15 cellular contexts compared by ENCODE assay signal in genomic region chr15:90386221-90386620, GRCh38. TPM values are rescaled to one million over a fixed set of nuclear protein-coding genes. Genes with fewer than 3 reads are reported as not detected.
DNase-seq lines count a peak whose midpoint lies in the region; ATAC-seq lines count a peak whose summit lies in the region.
"Had no signal": no experiment of that assay in that cellular context is flagged by ENCODE, and none has a peak within 500 bp of the region (broad histone marks: within the 10 kb centered on the region; RNA-seq: fewer than 3 reads in every experiment).

No MANE protein-coding gene starts in this region.

- DNase-seq in activated CD4-positive, alpha-beta T cell treated with anti-CD3 and anti-CD28 coated beads for 36 hours = no peak
- no peak for DNase-seq in activated CD4-positive, alpha-beta T cell treated with anti-CD3 and anti-CD28 coated beads, Interleukin-2, amount 50 U/mL, for 48 hours
- no peak for DNase-seq in neuronal stem cell (ENCODE audit: low spot score)
- no peak for DNase-seq in NCI-H69 (lab: John Stamatoyannopoulos, UW)
- DNase-seq in NCI-H2081 treated with DMSO at 0.1 percent for 48 hours (lab: John Stamatoyannopoulos, UW) = no peak
- DNase-seq: amniotic stem cell; KBM-7; NCI-H1417; posterior cingulate gyrus; Right ventricle myocardium superior; stimulated activated CD4-positive, alpha-beta T cell treated with anti-CD3 and anti-CD28 coated beads, Interleukin-12 subunit alpha, Interleukin-12 subunit beta, amount 100 ng/mL, for 4 hours had no signal

- no peak overlapping the region for H3K4ac ChIP-seq in neuronal stem cell (ENCODE audit: low read length)

- H3K4me3 ChIP-seq in neuronal stem cell (ENCODE audit: low read length in 2 of 2) = no peak overlapping the region

- H3K18ac ChIP-seq in neuronal stem cell (ENCODE audit: low read length) = no peak overlapping the region

- H3K27ac Mint-ChIP-seq in activated CD4-positive, alpha-beta T cell treated with anti-CD3 and anti-CD28 coated beads for 36 hours = peak overlapping the region; percentile 61
- H3K27ac Mint-ChIP-seq in IgD-negative memory B cell = peak overlapping the region in 1 of 3 donors; percentile 40
- H3K27ac Mint-ChIP-seq in dendritic cell treated with granulocyte-macrophage colony-stimulating factor and Interleukin-4, amounts not matched to agents 40 ng/mL and 50 ng/mL, for 4 days = peak overlapping the region; percentile 99

- no peaks in the 10 kb centered on the region for H3K27me3 ChIP-seq in neuronal stem cell (ENCODE audit: control insufficient read depth in 3 of 3, insufficient read depth in 3 of 3, low read depth in 1 of 3, low read length in 3 of 3)

- H3K36me3 Mint-ChIP-seq in activated CD4-positive, alpha-beta T cell treated with anti-CD3 and anti-CD28 coated beads for 36 hours (ENCODE audit: low read depth) = peaks cover 19% of the 10 kb centered on the region
- no peaks in the 10 kb centered on the region for H3K36me3 Mint-ChIP-seq in IgD-negative memory B cell
- peaks cover 33% of the 10 kb centered on the region for H3K36me3 Mint-ChIP-seq in dendritic cell treated with granulocyte-macrophage colony-stimulating factor and Interleukin-4, amounts not matched to agents 40 ng/mL and 50 ng/mL, for 4 days (ENCODE audit: low read depth)

- H3K14ac ChIP-seq in neuronal stem cell (ENCODE audit: low read length) = no peak overlapping the region

- POLR2A ChIA-PET in activated CD4-positive, alpha-beta T cell treated with anti-CD3 and anti-CD28 coated beads for 36 hours (lab: Charles Lee) = interaction anchor here (0.7 kb wide), 1 partner anchor 1484 kb away, joined by 8 read pairs; no protein-coding TSS in a partner anchor

- H3K9me3 ChIP-seq in neuronal stem cell (replicated peaks in 1 of 2; ENCODE audit: control insufficient read depth in 2 of 2, insufficient read depth in 1 of 2, low read depth in 1 of 2, low read length in 2 of 2) = no peaks in the 10 kb centered on the region

- peaks cover 0 to 9% of the 10 kb centered on the region in 2 donors for H3K36me3 ChIP-seq in neuronal stem cell (replicated peaks in 1 of 2; ENCODE audit: control insufficient read depth in 2 of 2, insufficient read depth in 2 of 2, low read length in 2 of 2)

- no peak overlapping the region for H3K4me2 ChIP-seq in neuronal stem cell (ENCODE audit: insufficient read depth, low read length, poor library complexity, severe bottlenecking)

- H2AK5ac ChIP-seq in neuronal stem cell (ENCODE audit: low read depth, low read length) = no peak overlapping the region

- no peaks in the 10 kb centered on the region for H3K27me3 Mint-ChIP-seq in activated CD4-positive, alpha-beta T cell treated with anti-CD3 and anti-CD28 coated beads for 36 hours
- peaks cover 1% of the 10 kb centered on the region for H3K27me3 Mint-ChIP-seq in IgD-negative memory B cell
- no peaks in the 10 kb centered on the region for H3K27me3 Mint-ChIP-seq in dendritic cell treated with granulocyte-macrophage colony-stimulating factor and Interleukin-4, amounts not matched to agents 40 ng/mL and 50 ng/mL, for 4 days

- H2AFZ ChIP-seq in neuronal stem cell (ENCODE audit: low read length) = peak overlapping the region; percentile 35

- WGBS in neuronal stem cell (ENCODE audit: extremely low coverage in 2 of 2, insufficient read length in 2 of 2, insufficient replicate concordance in 1 of 2), 2 donors = no CpG with 5 or more reads among the region's 2 CpGs

- H2BK5ac ChIP-seq in neuronal stem cell (ENCODE audit: low read length) = no peak overlapping the region

- H3K4me3 Mint-ChIP-seq in activated CD4-positive, alpha-beta T cell treated with anti-CD3 and anti-CD28 coated beads for 36 hours = no peak overlapping the region
- peak overlapping the region in 3 of 4 donors; percentile 68 to 76 (median 74) for H3K4me3 Mint-ChIP-seq in IgD-negative memory B cell
- H3K4me3 Mint-ChIP-seq in dendritic cell treated with granulocyte-macrophage colony-stimulating factor and Interleukin-4, amounts not matched to agents 40 ng/mL and 50 ng/mL, for 4 days = no peak overlapping the region
- H3K4me3 Mint-ChIP-seq: CD14-positive monocyte had no signal

- no peak overlapping the region for H2BK15ac ChIP-seq in neuronal stem cell (ENCODE audit: low read length)

- ATAC-seq in activated CD4-positive, alpha-beta T cell treated with anti-CD3 and anti-CD28 coated beads for 36 hours = no peak
- ATAC-seq in HG02970 (IDR thresholded peaks at IDR 0.05; ENCODE audit: low FRiP score, unreplicated experiment) = no peak

- H2BK12ac ChIP-seq in neuronal stem cell (ENCODE audit: low read length) = no peak overlapping the region

- H3K9ac ChIP-seq in neuronal stem cell (ENCODE audit: low read depth, low read length, poor library complexity) = no peak overlapping the region

- H3K4me1 ChIP-seq in neuronal stem cell (ENCODE audit: control insufficient read depth in 2 of 2, insufficient read depth in 1 of 2, low read depth in 1 of 2, low read length in 2 of 2) = peaks cover 0 to 4% of the 10 kb centered on the region in 2 donors

- CTCF ChIA-PET in activated CD4-positive, alpha-beta T cell treated with anti-CD3 and anti-CD28 coated beads for 36 hours (lab: Charles Lee) = interaction anchor here (5.2 kb wide), 1 partner anchor 9 kb away, joined by 19 read pairs; no protein-coding TSS in a partner anchor

- no peak overlapping the region for H4K91ac ChIP-seq in neuronal stem cell (ENCODE audit: low read depth, low read length, poor library complexity)

- intact Hi-C loops in activated CD4-positive, alpha-beta T cell treated with anti-CD3 and anti-CD28 coated beads for 36 hours (cut with DNase I, micrococcal nuclease) = loop anchor here in 1 of 2 experiments (5.0 kb wide), 1 partner anchor 34 kb away; the partner anchor contains the start of gene ZNF774
- intact Hi-C loops in dendritic cell treated with granulocyte-macrophage colony-stimulating factor and Interleukin-4, amounts not matched to agents 40 ng/mL and 50 ng/mL, for 4 days (cut with micrococcal nuclease) = loop anchor here (5.0 kb wide), 1 partner anchor 34 kb away; the partner anchor contains the start of gene ZNF774

- H4K8ac ChIP-seq in neuronal stem cell (ENCODE audit: low read depth, low read length) = no peak overlapping the region

- H3K79me1 ChIP-seq in neuronal stem cell (ENCODE audit: low read depth, low read length) = peaks cover 2% of the 10 kb centered on the region

- H3K4me1 Mint-ChIP-seq in activated CD4-positive, alpha-beta T cell treated with anti-CD3 and anti-CD28 coated beads for 36 hours = peaks cover 34% of the 10 kb centered on the region
- peaks cover 23 to 27% (median 23%) of the 10 kb centered on the region in 3 donors for H3K4me1 Mint-ChIP-seq in IgD-negative memory B cell
- H3K4me1 Mint-ChIP-seq in dendritic cell treated with granulocyte-macrophage colony-stimulating factor and Interleukin-4, amounts not matched to agents 40 ng/mL and 50 ng/mL, for 4 days (ENCODE audit: low read depth) = peaks cover 43% of the 10 kb centered on the region

- H3K27ac ChIP-seq in neuronal stem cell (replicated peaks; ENCODE audit: low read length) = no peak overlapping the region

- no peak overlapping the region for H2BK120ac ChIP-seq in neuronal stem cell (ENCODE audit: low read depth, low read length)

- no peak overlapping the region for H3K23ac ChIP-seq in neuronal stem cell (ENCODE audit: low read depth, low read length, poor library complexity)

- no peaks in the 10 kb centered on the region for H3K9me3 Mint-ChIP-seq in activated CD4-positive, alpha-beta T cell treated with anti-CD3 and anti-CD28 coated beads for 36 hours (ENCODE audit: low read depth)
- H3K9me3 Mint-ChIP-seq in IgD-negative memory B cell = no peaks in the 10 kb centered on the region
- no peaks in the 10 kb centered on the region for H3K9me3 Mint-ChIP-seq in dendritic cell treated with granulocyte-macrophage colony-stimulating factor and Interleukin-4, amounts not matched to agents 40 ng/mL and 50 ng/mL, for 4 days
- H3K9me3 Mint-ChIP-seq: CD14-positive monocyte had no signal

RNA-seq across cellular contexts. Expression of gene IQGAP1, which starts 1.8 kb away (rescaled TPM):
- 100 to 1,000 TPM; 181 to 334 TPM for total RNA-seq in activated CD4-positive, alpha-beta T cell treated with anti-CD3 and anti-CD28 coated beads for 36 hours
- polyA plus RNA-seq in IgD-negative memory B cell = 136 TPM
- 27.0 TPM for polyA plus RNA-seq in neuronal stem cell (2013, experiment 1 of 2)
- polyA plus RNA-seq in neuronal stem cell (2013, experiment 2 of 2) = 26.1 TPM

RNA-seq across cellular contexts. Expression of gene ZNF774, which starts 34.1 kb away (rescaled TPM):
- total RNA-seq in activated CD4-positive, alpha-beta T cell treated with anti-CD3 and anti-CD28 coated beads for 36 hours = 1 to 10 TPM; 1.5 to 2.0 TPM
- polyA plus RNA-seq in IgD-negative memory B cell = 0.04 TPM
- 2.5 TPM for polyA plus RNA-seq in neuronal stem cell (2013, experiment 1 of 2)
- polyA plus RNA-seq in neuronal stem cell (2013, experiment 2 of 2) = 2.8 TPM

Comparison
In these comparisons a context has a peak if more than half of its experiments do, and no peak if none do; other contexts are left out.
1. H3K4me3 Mint-ChIP-seq: peak in IgD-negative memory B cell (3 of 4); none in activated CD4-positive, alpha-beta T cell treated with anti-CD3 and anti-CD28 coated beads for 36 hours (single experiment) and dendritic cell treated with granulocyte-macrophage colony-stimulating factor and Interleukin-4, amounts not matched to agents 40 ng/mL and 50 ng/mL, for 4 days (single experiment).